Comparison of ENCODE assay signal across 8 cellular contexts in the genomic region with DNA sequence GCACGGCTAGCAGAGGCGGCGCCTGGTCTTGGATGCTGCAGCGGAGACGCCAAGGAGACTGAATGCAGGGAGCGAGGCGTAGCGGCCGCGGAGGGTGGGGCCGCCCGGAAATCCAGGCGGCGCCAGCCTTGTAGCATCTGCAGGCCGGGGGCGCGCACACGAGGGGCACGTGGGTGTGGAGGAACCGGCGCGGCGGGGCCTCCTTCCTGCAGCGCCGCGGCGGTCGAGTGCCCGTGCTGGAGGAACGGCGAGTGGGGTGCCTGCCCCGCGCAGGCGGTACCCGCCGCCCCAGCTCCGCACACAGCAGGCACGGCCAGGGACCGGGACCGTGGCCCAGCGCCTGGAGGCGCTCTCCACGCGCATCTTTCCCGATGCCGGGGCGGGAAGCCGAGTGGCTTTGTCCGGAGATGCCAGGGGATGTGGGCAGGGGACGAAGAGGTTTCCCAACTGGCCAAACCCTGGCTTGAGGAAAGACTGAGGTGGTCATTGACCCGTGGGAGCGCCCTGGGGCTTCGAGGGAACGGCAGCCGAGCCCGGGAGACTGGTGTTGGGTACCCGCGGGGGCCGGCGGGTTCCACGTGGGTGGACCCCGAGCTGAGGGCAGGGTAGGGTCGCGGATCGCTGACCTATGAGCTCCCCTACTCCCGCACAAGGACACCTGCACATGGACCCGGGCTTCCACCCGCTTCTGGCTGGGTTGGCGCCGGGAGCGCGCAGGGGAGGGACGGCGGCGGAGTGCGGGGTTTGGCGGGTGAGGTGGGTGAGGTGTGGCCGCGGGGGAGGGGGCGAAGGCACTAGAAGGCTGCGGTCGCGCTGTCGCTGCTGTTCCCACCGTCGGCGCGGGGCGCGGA.
DNase-seq lines count a peak whose midpoint lies in the region; ATAC-seq and TF ChIP-seq lines count a peak whose summit lies in the region.

No MANE protein-coding gene starts in this region.

- BruUV-seq in Panc1 (replicated peaks; lab: Mats Ljungman, UMichigan), result no TSS peak

- no peak overlapping the region for H3K27ac ChIP-seq in Panc1 (ENCODE audit: low read length)
- no peak overlapping the region for H3K27ac ChIP-seq in tibial artery

- TF ChIP-seq CTCF in GM13976 (IDR thresholded peaks at IDR 0.05; ENCODE audit: borderline replicate concordance, control extremely low read depth, extremely low read depth, insufficient read depth, missing control alignments) (no peak), Panc1 (IDR thresholded peaks at IDR 0.05) (no peak), chondrocyte (IDR thresholded peaks at IDR 0.05) (peak; percentile 52), tibial artery (IDR thresholded peaks at IDR 0.05) (no peak)

- H3K36me3 ChIP-seq in Panc1 (ENCODE audit: control insufficient read depth, insufficient read depth, low read length) (no peaks in the 10 kb centered on the region), tibial artery (no peaks in the 10 kb centered on the region)

- H3K4me1 Mint-ChIP-seq in chondrocyte (ENCODE audit: low read depth), result peaks cover 42% of the 10 kb centered on the region
- H3K4me1 Mint-ChIP-seq in natural killer cell treated with Interleukin-12 subunit alpha and Interleukin-12 subunit beta and Interleukin-15 and Interleukin-18, amount 100 ng/mL, for 72 hours (ENCODE audit: low read depth in 2 of 2), result peaks cover 12 to 20% of the 10 kb centered on the region in 2 donors

- H3K27me3 ChIP-seq in Panc1 (ENCODE audit: control insufficient read depth, insufficient read depth, low read length) (peaks cover 35% of the 10 kb centered on the region), tibial artery (peaks cover 3 to 86% of the 10 kb centered on the region in 2 donors)

- H3K4me1 ChIP-seq in Panc1 (ENCODE audit: control insufficient read depth, insufficient read depth, low read length), result peaks cover 7% of the 10 kb centered on the region
- peaks cover 0 to 52% (median 49%) of the 10 kb centered on the region in 4 donors for H3K4me1 ChIP-seq in tibial artery

- H3K4me3 Mint-ChIP-seq in chondrocyte (ENCODE audit: unreplicated experiment), result peak overlapping the region; percentile 77
- H3K4me3 Mint-ChIP-seq in natural killer cell treated with Interleukin-12 subunit alpha and Interleukin-12 subunit beta and Interleukin-15 and Interleukin-18, amount 100 ng/mL, for 72 hours, result peak overlapping the region; percentile 71

- intact Hi-C loops in Panc1 (cut with micrococcal nuclease; ENCODE audit: unreplicated experiment) (no loop called here), tibial artery (cut with DNase I; ENCODE audit: low total_unique reads) (loop anchor here (10.0 kb wide), 1 partner anchor 211 kb away; no protein-coding TSS in a partner anchor)

- H3K36me3 Mint-ChIP-seq in chondrocyte (ENCODE audit: low read depth), result peaks cover 9% of the 10 kb centered on the region
- peaks cover 7% of the 10 kb centered on the region for H3K36me3 Mint-ChIP-seq in natural killer cell treated with Interleukin-12 subunit alpha and Interleukin-12 subunit beta and Interleukin-15 and Interleukin-18, amount 100 ng/mL, for 72 hours

- POLR2A ChIA-PET in Panc1 (lab: Charles Lee), result no interaction called here

- H3K27me3 Mint-ChIP-seq in chondrocyte (ENCODE audit: low read depth), result peaks cover 58% of the 10 kb centered on the region
- H3K27me3 Mint-ChIP-seq in natural killer cell treated with Interleukin-12 subunit alpha and Interleukin-12 subunit beta and Interleukin-15 and Interleukin-18, amount 100 ng/mL, for 72 hours, result peaks cover 60 to 77% of the 10 kb centered on the region in 2 donors

- peak; percentile 44 for DNase-seq in Ammon's horn (ENCODE audit: low spot score)
- peak; percentile 70 for DNase-seq in GM13976 (ENCODE audit: low spot score)
- no peak for DNase-seq in Panc1 (ENCODE audit: low read depth, low spot score)
- no peak for DNase-seq in chondrocyte (ENCODE audit: low spot score)
- DNase-seq in natural killer cell treated with Interleukin-12 subunit alpha and Interleukin-12 subunit beta and Interleukin-15 and Interleukin-18, amount 100 ng/mL, for 72 hours (ENCODE audit: low spot score), result no peak
- DNase-seq in NCI-H1436 treated with DMSO at 0.1 percent for 48 hours (lab: John Stamatoyannopoulos, UW), result no peak
- no peak for DNase-seq in tibial artery

- ATAC-seq in Panc1 (peak; percentile 78), HG03175 (IDR thresholded peaks at IDR 0.05; ENCODE audit: unreplicated experiment) (no peak)
- ATAC-seq in natural killer cell treated with Interleukin-12 subunit alpha and Interleukin-12 subunit beta and Interleukin-15 and Interleukin-18, amount 100 ng/mL, for 72 hours, result peak; percentile 39 to 61

- H3K9me3 ChIP-seq in Panc1 (ENCODE audit: control insufficient read depth, insufficient read depth, low read depth, low read length) (no peaks in the 10 kb centered on the region), tibial artery (peaks cover 0 to 12% (median 6%) of the 10 kb centered on the region in 3 donors)

- CTCF ChIA-PET in Panc1 (lab: Charles Lee), result no interaction called here

- H3K4me3 ChIP-seq in Panc1 (ENCODE audit: low read depth in 2 of 2, low read length in 2 of 2), result peak overlapping the region; percentile 17 to 47
- peak overlapping the region in 1 of 2 donors; percentile 38 for H3K4me3 ChIP-seq in tibial artery

- no peak overlapping the region for H3K27ac Mint-ChIP-seq in chondrocyte (ENCODE audit: unreplicated experiment)
- no peak overlapping the region for H3K27ac Mint-ChIP-seq in natural killer cell treated with Interleukin-12 subunit alpha and Interleukin-12 subunit beta and Interleukin-15 and Interleukin-18, amount 100 ng/mL, for 72 hours

- H3K9me3 Mint-ChIP-seq in chondrocyte (ENCODE audit: low read depth), result peaks cover 23% of the 10 kb centered on the region
- H3K9me3 Mint-ChIP-seq in natural killer cell treated with Interleukin-12 subunit alpha and Interleukin-12 subunit beta and Interleukin-15 and Interleukin-18, amount 100 ng/mL, for 72 hours, result peaks cover 7% of the 10 kb centered on the region

- in situ Hi-C loops in GM13976 (cut with MboI; ENCODE audit: low sequenced_read_pairs, unreplicated experiment), result no loop called here
- in situ Hi-C loops in Panc1 (cut with HindIII; ENCODE audit: low pct_unique_long_range_greater_than_20kb, low sequenced_read_pairs), result no loop called here

Comparison
In these comparisons a context has a peak if more than half of its experiments do, and no peak if none do; other contexts are left out.
1. DNase-seq: peak in Ammon's horn (single experiment) and GM13976 (single experiment); none in Panc1 (single experiment), chondrocyte (single experiment), natural killer cell treated with Interleukin-12 subunit alpha and Interleukin-12 subunit beta and Interleukin-15 and Interleukin-18, amount 100 ng/mL, for 72 hours (single experiment), NCI-H1436 treated with DMSO at 0.1 percent for 48 hours (single experiment) and tibial artery (0 of 2).